ENCODE assay signal across 22 cellular contexts in the genomic region with DNA sequence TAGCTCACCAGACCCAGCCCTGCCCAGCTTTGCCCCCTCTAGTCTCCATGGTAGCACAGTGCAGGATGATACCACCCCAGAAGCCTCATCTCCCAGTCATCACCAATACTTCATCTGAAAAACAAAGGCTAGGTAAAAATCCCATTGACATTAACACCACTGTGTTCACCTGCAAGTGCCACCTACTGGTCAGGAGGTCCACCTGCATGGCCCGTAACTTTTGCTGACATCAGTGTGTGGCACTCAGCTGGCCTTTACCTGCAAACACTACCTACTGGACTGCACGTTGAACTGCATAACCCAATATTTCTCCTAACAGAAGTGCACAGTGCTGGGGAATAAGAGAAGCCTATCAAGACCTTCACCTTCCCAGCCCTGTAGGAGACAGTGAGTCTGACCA.
DNase-seq lines count a peak whose midpoint lies in the region; ATAC-seq and TF ChIP-seq lines count a peak whose summit lies in the region.
"Had no signal": no experiment of that assay in that cellular context is flagged by ENCODE, and none has a peak within 500 bp of the region (broad histone marks: within the 10 kb centered on the region; RNA-seq: fewer than 3 reads in every experiment).

No MANE protein-coding gene starts in this region.

- H3K27ac Mint-ChIP-seq in GM23338 (no peak overlapping the region), glutamatergic neuron (ENCODE audit: unreplicated experiment) (no peak overlapping the region)
- no peak overlapping the region for H3K27ac Mint-ChIP-seq in CD8-positive, alpha-beta memory T cell
- H3K27ac Mint-ChIP-seq: activated B cell treated with CpG ODN at 0.5 μM for 24 hours; activated naive CD4-positive, alpha-beta T cell treated with anti-CD3 and anti-CD28 coated beads, Interleukin-2, amount 50 U/mL, for 24 hours had no signal

- H3K27me3 ChIP-seq in DOHH2 (ENCODE audit: control insufficient read depth, low read length) (no peaks in the 10 kb centered on the region), GM23338 (ENCODE audit: insufficient read depth) (no peaks in the 10 kb centered on the region)
- no peaks in the 10 kb centered on the region for H3K27me3 ChIP-seq in CD8-positive, alpha-beta memory T cell (ENCODE audit: insufficient read depth, low read length, poor library complexity, severe bottlenecking)
- H3K27me3 ChIP-seq: foreskin keratinocyte, upper lobe of left lung had no signal

- H3K9me3 ChIP-seq in DOHH2 (ENCODE audit: control insufficient read depth, insufficient read depth, low read length) = peaks cover 4% of the 10 kb centered on the region; the same call in 1 of the 2 replicates
- H3K9me3 ChIP-seq in CD8-positive, alpha-beta memory T cell (ENCODE audit: low read length) = no peaks in the 10 kb centered on the region
- H3K9me3 ChIP-seq: Caco-2, HAP-1 had no signal

- DNase-seq in GM23338 (ENCODE audit: low spot score) (peak; percentile 35), NB4 (ENCODE audit: low read depth) (peak; percentile 6), glutamatergic neuron (no peak), NCI-H446 (lab: John Stamatoyannopoulos, UW) (no peak), caudate nucleus (lab: John Stamatoyannopoulos, UW) (no peak)
- DNase-seq in CD8-positive, alpha-beta memory T cell = no peak
- DNase-seq: activated B cell treated with CpG ODN at 0.5 μM for 24 hours; activated T-cell treated with anti-CD3 and anti-CD28 coated beads, Interleukin-2, amount 50 U/mL, for 48 hours; erythroblast; foreskin keratinocyte; hypothalamus; kidney; mammary epithelial cell; NCI-H187 treated with DMSO at 0.1 percent for 48 hours; NCI-H226; upper lobe of left lung had no signal

- H3K36me3 ChIP-seq in DOHH2 (ENCODE audit: control insufficient read depth, low read length) (no peaks in the 10 kb centered on the region), GM23338 (ENCODE audit: insufficient read depth) (no peaks in the 10 kb centered on the region)
- H3K36me3 ChIP-seq in CD8-positive, alpha-beta memory T cell (ENCODE audit: insufficient read depth, low read length) = no peaks in the 10 kb centered on the region
- H3K36me3 ChIP-seq: HAP-1, upper lobe of left lung had no signal

- no peaks in the 10 kb centered on the region for H3K4me1 Mint-ChIP-seq in GM23338
- no peaks in the 10 kb centered on the region for H3K4me1 Mint-ChIP-seq in glutamatergic neuron (ENCODE audit: low read depth, unreplicated experiment)
- H3K4me1 Mint-ChIP-seq in CD8-positive, alpha-beta memory T cell = no peaks in the 10 kb centered on the region
- H3K4me1 Mint-ChIP-seq: activated B cell treated with CpG ODN at 0.5 μM for 24 hours; activated naive CD4-positive, alpha-beta T cell treated with anti-CD3 and anti-CD28 coated beads, Interleukin-2, amount 50 U/mL, for 24 hours had no signal

- H3F3A ChIP-seq in DOHH2 (ENCODE audit: control insufficient read depth, insufficient read depth) = no peaks in the 10 kb centered on the region
- no peaks in the 10 kb centered on the region for H3F3A ChIP-seq in GM23338 (replicated peaks; ENCODE audit: low read depth)

- H3K79me2 ChIP-seq in DOHH2 (ENCODE audit: control insufficient read depth, low read length) = no peaks in the 10 kb centered on the region
- no peaks in the 10 kb centered on the region for H3K79me2 ChIP-seq in GM23338 (replicated peaks; ENCODE audit: insufficient read depth)

- no peak overlapping the region for H3K4me3 ChIP-seq in DOHH2 (ENCODE audit: low read length)
- H3K4me3 ChIP-seq in GM23338 = no peak overlapping the region
- H3K4me3 ChIP-seq in NB4 (ENCODE audit: low read depth, low read length) = no peak overlapping the region
- no peak overlapping the region for H3K4me3 ChIP-seq in CD8-positive, alpha-beta memory T cell (ENCODE audit: low read length)
- H3K4me3 ChIP-seq: HAP-1, SK-N-MC, upper lobe of left lung had no signal

- TF ChIP-seq CTCF in DOHH2 (IDR thresholded peaks at IDR 0.05; ENCODE audit: low read depth, low read length, poor library complexity, severe bottlenecking) = peak; percentile 52
- TF ChIP-seq CTCF in GM23338 (conservative IDR thresholded peaks at IDR 0.05; ENCODE audit: low read depth in 2 of 2) = peak; percentile 51 to 56
- TF ChIP-seq CTCF in NB4 (IDR thresholded peaks at IDR 0.05; ENCODE audit: low read depth, low read length) = peak; percentile 37
- peak; percentile 21 for TF ChIP-seq CTCF in glutamatergic neuron (IDR thresholded peaks at IDR 0.05; ENCODE audit: partially characterized antibody, unreplicated experiment)

- peaks cover 3% of the 10 kb centered on the region for H3K27me3 Mint-ChIP-seq in GM23338 (ENCODE audit: insufficient read depth, low read depth, poor library complexity)
- H3K27me3 Mint-ChIP-seq in glutamatergic neuron (ENCODE audit: unreplicated experiment) = no peaks in the 10 kb centered on the region
- no peaks in the 10 kb centered on the region for H3K27me3 Mint-ChIP-seq in CD8-positive, alpha-beta memory T cell
- H3K27me3 Mint-ChIP-seq: activated B cell treated with CpG ODN at 0.5 μM for 24 hours; activated naive CD4-positive, alpha-beta T cell treated with anti-CD3 and anti-CD28 coated beads, Interleukin-2, amount 50 U/mL, for 24 hours had no signal

- POLR2A ChIA-PET in CD8-positive, alpha-beta memory T cell (lab: Charles Lee) = no interaction called here

- H3K27ac ChIP-seq in DOHH2 (ENCODE audit: low read depth, low read length) (no peak overlapping the region), GM23338 (ENCODE audit: low read depth) (no peak overlapping the region), caudate nucleus (ENCODE audit: low read depth, low read length) (no peak overlapping the region)
- no peak overlapping the region for H3K27ac ChIP-seq in CD8-positive, alpha-beta memory T cell (ENCODE audit: low read depth, low read length)
- H3K27ac ChIP-seq: foreskin keratinocyte, SK-N-MC, upper lobe of left lung had no signal

- H3K36me3 Mint-ChIP-seq in GM23338 (ENCODE audit: low read depth) = peaks cover 3% of the 10 kb centered on the region; the same call in 1 of the 3 replicates
- no peaks in the 10 kb centered on the region for H3K36me3 Mint-ChIP-seq in glutamatergic neuron (ENCODE audit: unreplicated experiment)
- no peaks in the 10 kb centered on the region for H3K36me3 Mint-ChIP-seq in CD8-positive, alpha-beta memory T cell
- H3K36me3 Mint-ChIP-seq: activated naive CD4-positive, alpha-beta T cell treated with anti-CD3 and anti-CD28 coated beads, Interleukin-2, amount 50 U/mL, for 24 hours had no signal

- H3K4me3 Mint-ChIP-seq in GM23338 = no peak overlapping the region
- no peak overlapping the region for H3K4me3 Mint-ChIP-seq in glutamatergic neuron (ENCODE audit: unreplicated experiment)
- no peak overlapping the region for H3K4me3 Mint-ChIP-seq in CD8-positive, alpha-beta memory T cell
- H3K4me3 Mint-ChIP-seq: activated B cell treated with CpG ODN at 0.5 μM for 24 hours; activated naive CD4-positive, alpha-beta T cell treated with anti-CD3 and anti-CD28 coated beads, Interleukin-2, amount 50 U/mL, for 24 hours had no signal

- H3K4me1 ChIP-seq in DOHH2 (ENCODE audit: control insufficient read depth, low read length) = no peaks in the 10 kb centered on the region
- no peaks in the 10 kb centered on the region for H3K4me1 ChIP-seq in GM23338 (ENCODE audit: insufficient read depth)
- H3K4me1 ChIP-seq in CD8-positive, alpha-beta memory T cell (ENCODE audit: insufficient read depth, low read length) = no peaks in the 10 kb centered on the region
- H3K4me1 ChIP-seq: Caco-2, foreskin keratinocyte, HAP-1, upper lobe of left lung had no signal

- ATAC-seq in GM23338 = no peak
- no peak for ATAC-seq in HG03520 (IDR thresholded peaks at IDR 0.05; ENCODE audit: unreplicated experiment)
- ATAC-seq: foreskin keratinocyte had no signal

- H3K9me2 ChIP-seq in DOHH2 (replicated peaks; ENCODE audit: control insufficient read depth, low read length) = no peaks in the 10 kb centered on the region
- H3K9me2 ChIP-seq in GM23338 (ENCODE audit: insufficient read depth) = 0 out of 2 replicates have a peak, but pooled peaks cover 3% of the 10 kb centered on the region

- H3K9me3 Mint-ChIP-seq in GM23338 = peaks cover 11% of the 10 kb centered on the region
- peaks cover 9% of the 10 kb centered on the region for H3K9me3 Mint-ChIP-seq in glutamatergic neuron (ENCODE audit: unreplicated experiment)
- peaks cover 11 to 43% (median 17%) of the 10 kb centered on the region in 5 donors for H3K9me3 Mint-ChIP-seq in CD8-positive, alpha-beta memory T cell

- H3K4me2 ChIP-seq in DOHH2 (ENCODE audit: low read length) = no peak overlapping the region
- H3K4me2 ChIP-seq in GM23338 = no peak overlapping the region

- no peak overlapping the region for H2AFZ ChIP-seq in GM23338

- CTCF ChIA-PET in CD8-positive, alpha-beta memory T cell (lab: Charles Lee) = no interaction called here

- H4K20me1 ChIP-seq in DOHH2 (ENCODE audit: control insufficient read depth, insufficient read depth, low read depth, low read length) = no peaks in the 10 kb centered on the region
- no peaks in the 10 kb centered on the region for H4K20me1 ChIP-seq in GM23338 (replicated peaks; ENCODE audit: insufficient read depth)

- no peak for TF ChIP-seq POLR2A in NB4 (IDR thresholded peaks at IDR 0.05; ENCODE audit: extremely low read depth, insufficient read length)

TF ChIP-seq in GM23338, 12 proteins besides CTCF, POLR2A, EP300 and RAD21:
- TF ChIP-seq NANOG (IDR thresholded peaks at IDR 0.05; ENCODE audit: borderline replicate concordance) (no peak), STAT1 (IDR thresholded peaks at IDR 0.05; ENCODE audit: unreplicated experiment) (no peak)
- TF ChIP-seq, protein P1, sequence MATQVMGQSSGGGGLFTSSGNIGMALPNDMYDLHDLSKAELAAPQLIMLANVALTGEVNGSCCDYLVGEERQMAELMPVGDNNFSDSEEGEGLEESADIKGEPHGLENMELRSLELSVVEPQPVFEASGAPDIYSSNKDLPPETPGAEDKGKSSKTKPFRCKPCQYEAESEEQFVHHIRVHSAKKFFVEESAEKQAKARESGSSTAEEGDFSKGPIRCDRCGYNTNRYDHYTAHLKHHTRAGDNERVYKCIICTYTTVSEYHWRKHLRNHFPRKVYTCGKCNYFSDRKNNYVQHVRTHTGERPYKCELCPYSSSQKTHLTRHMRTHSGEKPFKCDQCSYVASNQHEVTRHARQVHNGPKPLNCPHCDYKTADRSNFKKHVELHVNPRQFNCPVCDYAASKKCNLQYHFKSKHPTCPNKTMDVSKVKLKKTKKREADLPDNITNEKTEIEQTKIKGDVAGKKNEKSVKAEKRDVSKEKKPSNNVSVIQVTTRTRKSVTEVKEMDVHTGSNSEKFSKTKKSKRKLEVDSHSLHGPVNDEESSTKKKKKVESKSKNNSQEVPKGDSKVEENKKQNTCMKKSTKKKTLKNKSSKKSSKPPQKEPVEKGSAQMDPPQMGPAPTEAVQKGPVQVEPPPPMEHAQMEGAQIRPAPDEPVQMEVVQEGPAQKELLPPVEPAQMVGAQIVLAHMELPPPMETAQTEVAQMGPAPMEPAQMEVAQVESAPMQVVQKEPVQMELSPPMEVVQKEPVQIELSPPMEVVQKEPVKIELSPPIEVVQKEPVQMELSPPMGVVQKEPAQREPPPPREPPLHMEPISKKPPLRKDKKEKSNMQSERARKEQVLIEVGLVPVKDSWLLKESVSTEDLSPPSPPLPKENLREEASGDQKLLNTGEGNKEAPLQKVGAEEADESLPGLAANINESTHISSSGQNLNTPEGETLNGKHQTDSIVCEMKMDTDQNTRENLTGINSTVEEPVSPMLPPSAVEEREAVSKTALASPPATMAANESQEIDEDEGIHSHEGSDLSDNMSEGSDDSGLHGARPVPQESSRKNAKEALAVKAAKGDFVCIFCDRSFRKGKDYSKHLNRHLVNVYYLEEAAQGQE (IDR thresholded peaks at IDR 0.05; ENCODE audit: unreplicated experiment) = no peak

Comparison
In these comparisons a context has a peak if more than half of its experiments do, and no peak if none do; other contexts are left out.
1. DNase-seq: peak in GM23338 (single experiment) and NB4 (single experiment); none in glutamatergic neuron (single experiment), NCI-H446 (0 of 2), caudate nucleus (0 of 61) and CD8-positive, alpha-beta memory T cell (0 of 5).
2. Peak in every context shown above with its lines, with median percentiles within 50 percentile points of each other: CTCF ChIP-seq.